11 cellular contexts compared by ENCODE assay signal in the genomic region with DNA sequence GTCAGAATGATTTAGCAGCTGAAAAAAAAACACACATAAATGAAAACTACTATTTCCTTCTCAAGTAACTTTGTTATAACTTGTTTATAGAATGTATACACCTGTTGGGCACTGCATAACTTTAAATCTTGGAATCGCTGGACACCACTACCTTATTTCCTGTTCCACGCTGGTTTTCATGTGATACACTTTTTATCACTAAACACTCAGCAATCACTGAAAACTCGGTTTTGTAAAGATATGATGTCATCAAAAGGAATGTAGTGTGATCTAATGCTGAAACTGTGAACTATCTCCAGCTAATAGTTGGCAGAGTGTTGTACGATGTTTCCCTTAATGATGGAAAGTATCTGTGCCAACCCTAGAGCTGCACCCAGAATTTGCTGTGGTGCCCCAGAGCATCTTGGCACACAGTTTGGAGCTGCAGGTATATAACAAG.
DNase-seq lines count a peak whose midpoint lies in the region; FAIRE-seq and TF ChIP-seq lines count a peak whose summit lies in the region.
"Had no signal": no experiment of that assay in that cellular context is flagged by ENCODE, and none has a peak within 500 bp of the region (broad histone marks: within the 10 kb centered on the region; RNA-seq: fewer than 3 reads in every experiment).

No MANE protein-coding gene starts in this region.

- no peak overlapping the region for H3K4me3 Mint-ChIP-seq in activated naive CD4-positive, alpha-beta T cell treated with anti-CD3 and anti-CD28 coated beads for 36 hours
- no peak overlapping the region for H3K4me3 Mint-ChIP-seq in activated T-helper 2 cell treated with anti-CD3 and anti-CD28 coated beads, Interferon-gamma antibody, Interleukin-2, Interleukin-4, amounts not matched to agents 10 μg/mL and 5 μg/mL and 100 μg/mL, durations not matched to agents 14 hours and 24 hours and 36 hours (ENCODE audit: low read depth)
- H3K4me3 Mint-ChIP-seq: H9 had no signal

- no peak overlapping the region for H3K4me3 ChIP-seq in right atrium auricular region
- H3K4me3 ChIP-seq: spleen had no signal

- intact Hi-C loops in activated naive CD4-positive, alpha-beta T cell treated with anti-CD3 and anti-CD28 coated beads for 36 hours (cut with micrococcal nuclease) = no loop called here
- intact Hi-C loops in activated T-helper 2 cell treated with anti-CD3 and anti-CD28 coated beads, Interferon-gamma antibody, Interleukin-2, Interleukin-4, amounts not matched to agents 10 μg/mL and 5 μg/mL and 100 μg/mL, durations not matched to agents 14 hours and 24 hours and 36 hours (cut with micrococcal nuclease) = no loop called here

- CTCF ChIA-PET in activated naive CD4-positive, alpha-beta T cell treated with anti-CD3 and anti-CD28 coated beads for 36 hours (lab: Charles Lee) = interaction anchor here (0.5 to 1.8 kb wide), 5 partner anchors 9 to 308 kb away, joined by 3 to 4 read pairs (median 3); no protein-coding TSS in a partner anchor

- no peaks in the 10 kb centered on the region for H3K9me3 ChIP-seq in right atrium auricular region
- H3K9me3 ChIP-seq: spleen had no signal

- H3K36me3 Mint-ChIP-seq in activated naive CD4-positive, alpha-beta T cell treated with anti-CD3 and anti-CD28 coated beads for 36 hours (ENCODE audit: low read depth) = peaks cover 41% of the 10 kb centered on the region
- H3K36me3 Mint-ChIP-seq in activated T-helper 2 cell treated with anti-CD3 and anti-CD28 coated beads, Interferon-gamma antibody, Interleukin-2, Interleukin-4, amounts not matched to agents 10 μg/mL and 5 μg/mL and 100 μg/mL, durations not matched to agents 14 hours and 24 hours and 36 hours (ENCODE audit: low read depth) = peaks cover 63% of the 10 kb centered on the region

- no peak for FAIRE-seq in urothelium cell line (lab: Jason Lieb, UNC)

- no peaks in the 10 kb centered on the region for H3K36me3 ChIP-seq in right atrium auricular region
- H3K36me3 ChIP-seq: spleen had no signal

- H3K9me3 Mint-ChIP-seq in activated naive CD4-positive, alpha-beta T cell treated with anti-CD3 and anti-CD28 coated beads for 36 hours = peaks cover 1% of the 10 kb centered on the region
- H3K9me3 Mint-ChIP-seq in activated T-helper 2 cell treated with anti-CD3 and anti-CD28 coated beads, Interferon-gamma antibody, Interleukin-2, Interleukin-4, amounts not matched to agents 10 μg/mL and 5 μg/mL and 100 μg/mL, durations not matched to agents 14 hours and 24 hours and 36 hours = no peaks in the 10 kb centered on the region

- peaks cover 0 to 17% of the 10 kb centered on the region in 2 donors for H3K4me1 ChIP-seq in right atrium auricular region

- no peak for DNase-seq in activated naive CD4-positive, alpha-beta T cell treated with anti-CD3 and anti-CD28 coated beads for 36 hours
- DNase-seq in activated naive CD4-positive, alpha-beta T cell treated with anti-CD3 and anti-CD28 coated beads, Interleukin-2, amount 50 U/mL, for 16 hours = no peak
- peak; percentile 80 for DNase-seq in amniotic epithelial cell (ENCODE audit: low read depth)
- no peak for DNase-seq in right atrium auricular region (ENCODE audit: low spot score)
- peak; percentile 18 for DNase-seq in urothelium cell line (ENCODE audit: low spot score)
- no peak for DNase-seq in stimulated activated CD4-positive, alpha-beta T cell treated with anti-CD3 and anti-CD28 coated beads, Interleukin-15, amount 100 ng/mL, for 24 hours
- no peak for DNase-seq in CD1c-positive myeloid dendritic cell (ENCODE audit: extremely low spot score)
- no peak for DNase-seq in activated T-helper 2 cell treated with anti-CD3 and anti-CD28 coated beads, Interferon-gamma antibody, Interleukin-2, Interleukin-4, amounts not matched to agents 10 μg/mL and 5 μg/mL and 100 μg/mL, durations not matched to agents 14 hours and 24 hours and 36 hours (ENCODE audit: low spot score)
- DNase-seq: cerebellar nuclear complex, H9, spleen had no signal

- peak overlapping the region; percentile 36 to 68 for H3K27ac ChIP-seq in right atrium auricular region
- H3K27ac ChIP-seq: spleen had no signal

- peaks cover 77% of the 10 kb centered on the region for H3K4me1 Mint-ChIP-seq in activated naive CD4-positive, alpha-beta T cell treated with anti-CD3 and anti-CD28 coated beads for 36 hours (ENCODE audit: low read depth)
- peaks cover 26% of the 10 kb centered on the region for H3K4me1 Mint-ChIP-seq in activated T-helper 2 cell treated with anti-CD3 and anti-CD28 coated beads, Interferon-gamma antibody, Interleukin-2, Interleukin-4, amounts not matched to agents 10 μg/mL and 5 μg/mL and 100 μg/mL, durations not matched to agents 14 hours and 24 hours and 36 hours (ENCODE audit: low read depth)

- no peaks in the 10 kb centered on the region for H3K27me3 Mint-ChIP-seq in activated naive CD4-positive, alpha-beta T cell treated with anti-CD3 and anti-CD28 coated beads for 36 hours (ENCODE audit: low read depth)
- no peaks in the 10 kb centered on the region for H3K27me3 Mint-ChIP-seq in activated T-helper 2 cell treated with anti-CD3 and anti-CD28 coated beads, Interferon-gamma antibody, Interleukin-2, Interleukin-4, amounts not matched to agents 10 μg/mL and 5 μg/mL and 100 μg/mL, durations not matched to agents 14 hours and 24 hours and 36 hours (ENCODE audit: low read depth)

- H3K27ac Mint-ChIP-seq in activated naive CD4-positive, alpha-beta T cell treated with anti-CD3 and anti-CD28 coated beads for 36 hours = peak overlapping the region; percentile 50
- no peak overlapping the region for H3K27ac Mint-ChIP-seq in activated T-helper 2 cell treated with anti-CD3 and anti-CD28 coated beads, Interferon-gamma antibody, Interleukin-2, Interleukin-4, amounts not matched to agents 10 μg/mL and 5 μg/mL and 100 μg/mL, durations not matched to agents 14 hours and 24 hours and 36 hours
- H3K27ac Mint-ChIP-seq: H9 had no signal

- no peak for TF ChIP-seq CTCF in right atrium auricular region (IDR thresholded peaks at IDR 0.05)

- no peaks in the 10 kb centered on the region for H3K27me3 ChIP-seq in right atrium auricular region
- H3K27me3 ChIP-seq: spleen had no signal

Comparison
In these comparisons a context has a peak if more than half of its experiments do, and no peak if none do; other contexts are left out.
1. DNase-seq: peak in amniotic epithelial cell (single experiment) and urothelium cell line (single experiment); none in activated naive CD4-positive, alpha-beta T cell treated with anti-CD3 and anti-CD28 coated beads for 36 hours (single experiment), activated naive CD4-positive, alpha-beta T cell treated with anti-CD3 and anti-CD28 coated beads, Interleukin-2, amount 50 U/mL, for 16 hours (single experiment), right atrium auricular region (single experiment), stimulated activated CD4-positive, alpha-beta T cell treated with anti-CD3 and anti-CD28 coated beads, Interleukin-15, amount 100 ng/mL, for 24 hours (single experiment), CD1c-positive myeloid dendritic cell (single experiment) and activated T-helper 2 cell treated with anti-CD3 and anti-CD28 coated beads, Interferon-gamma antibody, Interleukin-2, Interleukin-4, amounts not matched to agents 10 μg/mL and 5 μg/mL and 100 μg/mL, durations not matched to agents 14 hours and 24 hours and 36 hours (single experiment).